ENCODE assay signal across 24 cellular contexts in the genomic region with DNA sequence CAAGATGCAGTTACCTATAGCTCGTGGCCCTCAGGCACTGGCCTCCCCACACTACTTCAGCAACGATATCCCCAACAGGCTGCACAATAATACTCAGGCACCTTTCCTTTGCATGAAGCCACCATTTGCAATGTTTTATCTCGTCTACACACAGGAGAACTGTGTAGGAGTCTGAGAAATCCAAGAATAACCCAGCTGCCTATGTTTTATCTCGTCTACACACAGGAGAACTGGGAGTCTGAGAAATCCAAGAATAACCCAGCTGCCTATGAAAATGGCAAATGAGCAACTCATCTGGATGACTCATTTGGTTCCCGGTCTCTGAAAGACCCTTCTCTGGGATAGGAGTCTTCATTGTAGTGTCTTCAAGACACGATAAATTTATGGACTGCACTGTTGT.
"Had no signal": no experiment of that assay in that cellular context is flagged by ENCODE, and none has a peak within 500 bp of the region (broad histone marks: within the 10 kb centered on the region; RNA-seq: fewer than 3 reads in every experiment).

No MANE protein-coding gene starts in this region.

- H3K27me3 ChIP-seq: colonic mucosa, hepatocyte had no signal

- H3K9me3 ChIP-seq: colonic mucosa, esophagus muscularis mucosa, gastroesophageal sphincter, heart left ventricle, lower lobe of right lung, mucosa of descending colon had no signal

- FAIRE-seq: endometrium, frontal cortex, kidney had no signal

- H2AFZ ChIP-seq: hepatocyte had no signal

- H3K27ac ChIP-seq: colonic mucosa, esophagus muscularis mucosa, foreskin keratinocyte, gastroesophageal sphincter, heart left ventricle, hepatocyte, lower lobe of right lung had no signal

- H3K4me3 ChIP-seq: colonic mucosa, esophagus muscularis mucosa, gastroesophageal sphincter, heart left ventricle, hepatocyte, lower lobe of right lung, mucosa of descending colon had no signal

- H3K4me1 ChIP-seq: colonic mucosa, esophagus muscularis mucosa, foreskin keratinocyte, gastroesophageal sphincter, heart left ventricle, lower lobe of right lung had no signal

- H3K79me2 ChIP-seq: hepatocyte had no signal

- H3K4me2 ChIP-seq: hepatocyte had no signal

- DNase-seq: colonic mucosa; cortex of kidney; effector CD8-positive, alpha-beta T cell; effector memory CD8-positive, alpha-beta T cell; endodermal cell; foreskin keratinocyte; heart left ventricle; hypothalamus; immature natural killer cell; islet precursor cell; kidney; kidney glomerular epithelial cell; left colon; left ventricle myocardium superior; lower lobe of right lung; mesenchymal stem cell; mucosa of descending colon; naive B cell had no signal

- ATAC-seq: effector memory CD8-positive, alpha-beta T cell; foreskin keratinocyte; gastroesophageal sphincter; heart left ventricle; left colon; left lobe of liver; left ventricle myocardium superior; lower lobe of right lung; mucosa of descending colon had no signal

- H3K36me3 ChIP-seq: colonic mucosa, esophagus muscularis mucosa, gastroesophageal sphincter, heart left ventricle, lower lobe of right lung had no signal
